8 cellular contexts compared by ENCODE assay signal in genomic region chr4:9000505-9001001, GRCh38.
DNase-seq lines count a peak whose midpoint lies in the region; ATAC-seq and TF ChIP-seq lines count a peak whose summit lies in the region.
"Not testable (repeated sequence)": the region's sequence is repeated elsewhere in the genome, so short reads cannot be mapped to it uniquely, and the experiment has no call there.

No MANE protein-coding gene starts in this region.

- H3K4me3 Mint-ChIP-seq in T-helper 17 cell: peak overlapping the region; percentile 76

- H3K27ac Mint-ChIP-seq in T-helper 17 cell: not testable (repeated sequence)

- not testable (repeated sequence) for TF ChIP-seq EP300 in sigmoid colon (IDR thresholded peaks at IDR 0.05); tibial nerve (IDR thresholded peaks at IDR 0.05)

- H3K27me3 Mint-ChIP-seq in T-helper 17 cell: peaks cover 41% of the 10 kb centered on the region

- DNase-seq in EH (ENCODE audit: low read depth) (peak; percentile 21), LHCN-M2 (ENCODE audit: low read depth) (peak; percentile 0), T-helper 17 cell (peak; percentile 29 to 48 (median 42)), activated gamma-delta T cell (lab: John Stamatoyannopoulos, UW) (peak; percentile 15), left colon (peak; percentile 30 to 67), tibial nerve (ENCODE audit: low spot score in 2 of 2) (peak in 1 of 2 donors; percentile 4)
- DNase-seq in sigmoid colon: not testable (repeated sequence)

- not testable (repeated sequence) for H3K9me3 ChIP-seq in T-helper 17 cell (ENCODE audit: control insufficient read depth, low read length, poor library complexity, severe bottlenecking); endocrine pancreas (ENCODE audit: control insufficient read depth, low read length); sigmoid colon; tibial nerve

- not testable (repeated sequence) for H3K4me1 ChIP-seq in endocrine pancreas (ENCODE audit: control insufficient read depth, insufficient read depth, low read length); sigmoid colon; tibial nerve

- TF ChIP-seq POLR2A in sigmoid colon (IDR thresholded peaks at IDR 0.05); tibial nerve (IDR thresholded peaks at IDR 0.05): not testable (repeated sequence)

- H3K4me3 ChIP-seq in endocrine pancreas (ENCODE audit: control insufficient read depth, insufficient read depth, low read length): not testable (repeated sequence)
- peak overlapping the region in 3 of 4 donors; percentile 16 to 40 (median 33) for H3K4me3 ChIP-seq in sigmoid colon
- peak overlapping the region in 3 of 4 donors; percentile 15 to 35 (median 19) for H3K4me3 ChIP-seq in tibial nerve

- H3K27me3 ChIP-seq in endocrine pancreas (ENCODE audit: control insufficient read depth, insufficient read depth, low read length); tibial nerve: not testable (repeated sequence)
- peaks cover 4 to 19% (median 7%) of the 10 kb centered on the region in 3 donors for H3K27me3 ChIP-seq in sigmoid colon

- not testable (repeated sequence) for H3K4me1 Mint-ChIP-seq in T-helper 17 cell

- ATAC-seq in T-helper 17 cell: not testable (repeated sequence)
- ATAC-seq in left colon: peak; percentile 60

- intact Hi-C loops in left colon (cut with DNase I, micrococcal nuclease): not testable (repeated sequence)
- intact Hi-C loops in sigmoid colon (cut with DNase I): loop anchor here (2.0 kb wide), 1 partner anchor 122 kb away; no protein-coding TSS in a partner anchor

- not testable (repeated sequence) for H3K36me3 ChIP-seq in endocrine pancreas (ENCODE audit: control insufficient read depth, insufficient read depth, low read length); sigmoid colon; tibial nerve

- TF ChIP-seq CTCF in sigmoid colon (IDR thresholded peaks at IDR 0.05) (peak in 2 of 4 experiments; percentile 44 to 89), tibial nerve (IDR thresholded peaks at IDR 0.05) (peak; percentile 68 to 82 (median 77))

- peak overlapping the region; percentile 13 for H3K9ac ChIP-seq in endocrine pancreas (ENCODE audit: control insufficient read depth, insufficient read depth, low read length)

- not testable (repeated sequence) for H3K27ac ChIP-seq in sigmoid colon, tibial nerve

- not testable (repeated sequence) for H3K36me3 Mint-ChIP-seq in T-helper 17 cell (ENCODE audit: low read depth)

- 2 to 3% methylated on average over 52 of the region's 52 CpGs for WGBS in sigmoid colon, 2 donors
- WGBS in tibial nerve, 2 donors: 5% methylated on average over 12 of the region's 52 CpGs; no CpG with 5 or more reads in 1 of the 2 donors
